ENCODE assay signal across 1 cellular context in the genomic region with DNA sequence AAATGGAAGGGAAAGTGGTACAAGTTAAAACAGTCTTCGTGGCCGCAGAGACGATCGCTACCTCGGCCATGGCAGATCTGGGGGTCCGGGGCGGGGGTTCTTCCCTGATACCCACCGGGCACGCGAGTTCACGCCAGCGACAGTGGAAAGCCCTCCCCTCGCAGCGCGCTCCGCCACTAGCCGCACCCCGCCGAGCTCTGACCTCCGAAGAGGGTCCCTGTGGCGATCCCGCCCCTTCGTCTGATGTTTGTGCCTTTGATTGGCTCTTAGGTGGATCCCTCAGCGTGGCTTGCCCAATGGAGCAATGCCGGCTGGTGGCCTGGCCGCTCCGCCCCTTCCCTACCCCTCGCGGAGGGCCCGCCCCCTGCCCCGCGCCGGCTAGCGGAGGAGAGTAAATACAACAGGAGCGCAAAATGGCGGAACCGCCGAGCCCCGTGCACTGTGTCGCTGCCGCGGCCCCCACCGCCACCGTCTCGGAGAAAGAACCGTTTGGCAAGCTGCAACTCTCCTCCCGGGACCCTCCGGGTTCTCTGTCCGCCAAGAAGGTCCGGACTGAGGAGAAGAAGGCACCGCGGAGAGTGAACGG.
A peak's percentile ranks its signal among the peaks of the same experiment; 100 is the strongest.
TF ChIP-seq lines count a peak whose summit lies in the region.

A gene (plus strand): TSS at position 403 of the 586 bp plus-strand sequence. CDS start 11 bp downstream, at position 414.

TF ChIP-seq in HepG2, 621 proteins besides CTCF, POLR2A, EP300 and RAD21 (continued from another document and continues in another):
- TF ChIP-seq ESRRA (CRISPR knock-in tag; IDR thresholded peaks at IDR 0.05; ENCODE audit: low read depth) (no peak), ELF1 (CRISPR knock-in tag; IDR thresholded peaks at IDR 0.05) (peak; percentile 15; the same call in 1 of the 2 replicates), ZNF138 (CRISPR knock-in tag; IDR thresholded peaks at IDR 0.05; ENCODE audit: low read depth) (no peak), ZNF329 (CRISPR knock-in tag; IDR thresholded peaks at IDR 0.05; ENCODE audit: low read depth) (peak; percentile 39), NRL (CRISPR knock-in tag; IDR thresholded peaks at IDR 0.05; ENCODE audit: borderline replicate concordance) (peak; percentile 21; the same call in 1 of the 2 replicates), RBAK (CRISPR knock-in tag; IDR thresholded peaks at IDR 0.05) (no peak), ZNF878 (CRISPR knock-in tag; IDR thresholded peaks at IDR 0.05) (peak; percentile 64; the same call in 1 of the 2 replicates), ZBTB7B (CRISPR knock-in tag; IDR thresholded peaks at IDR 0.05) (peak; percentile 83; the same call in 1 of the 2 replicates), ZNF20 (CRISPR knock-in tag; IDR thresholded peaks at IDR 0.05) (no peak), ZNF143 (CRISPR knock-in tag; IDR thresholded peaks at IDR 0.05) (no peak), SOX6 (IDR thresholded peaks at IDR 0.05) (no peak), SOX6 (CRISPR knock-in tag; IDR thresholded peaks at IDR 0.05) (peak; percentile 11; the same call in 1 of the 2 replicates), U2AF1 (optimal IDR thresholded peaks at IDR 0.05; ENCODE audit: low read depth, low read length) (no peak), NFATC3 (CRISPR knock-in tag; IDR thresholded peaks at IDR 0.05) (peak; percentile 19), PAF1 (CRISPR knock-in tag; IDR thresholded peaks at IDR 0.05) (no peak), CBFB (CRISPR knock-in tag; IDR thresholded peaks at IDR 0.05) (no peak; the same call in 1 of the 2 replicates), RBM22 (optimal IDR thresholded peaks at IDR 0.05; ENCODE audit: low read length) (no peak), KAT8 (CRISPR knock-in tag; IDR thresholded peaks at IDR 0.05) (peak; percentile 81), SIX1 (CRISPR knock-in tag; IDR thresholded peaks at IDR 0.05; ENCODE audit: borderline replicate concordance) (no peak), ZNF530 (CRISPR knock-in tag; IDR thresholded peaks at IDR 0.05; ENCODE audit: low read depth) (no peak), SALL1 (CRISPR knock-in tag; IDR thresholded peaks at IDR 0.05) (peak; percentile 62; the same call in 1 of the 2 replicates), ZNF674 (CRISPR knock-in tag; IDR thresholded peaks at IDR 0.05; ENCODE audit: low read depth) (peak; percentile 86; the same call in 1 of the 2 replicates), HNRNPUL1 (IDR thresholded peaks at IDR 0.05; ENCODE audit: low read depth, low read length) (no peak), NCOA2 (CRISPR knock-in tag; IDR thresholded peaks at IDR 0.05) (peak; percentile 15; the same call in 1 of the 2 replicates), PHF8 (CRISPR knock-in tag; IDR thresholded peaks at IDR 0.05) (peak; percentile 85)
- TF ChIP-seq, protein P1, sequence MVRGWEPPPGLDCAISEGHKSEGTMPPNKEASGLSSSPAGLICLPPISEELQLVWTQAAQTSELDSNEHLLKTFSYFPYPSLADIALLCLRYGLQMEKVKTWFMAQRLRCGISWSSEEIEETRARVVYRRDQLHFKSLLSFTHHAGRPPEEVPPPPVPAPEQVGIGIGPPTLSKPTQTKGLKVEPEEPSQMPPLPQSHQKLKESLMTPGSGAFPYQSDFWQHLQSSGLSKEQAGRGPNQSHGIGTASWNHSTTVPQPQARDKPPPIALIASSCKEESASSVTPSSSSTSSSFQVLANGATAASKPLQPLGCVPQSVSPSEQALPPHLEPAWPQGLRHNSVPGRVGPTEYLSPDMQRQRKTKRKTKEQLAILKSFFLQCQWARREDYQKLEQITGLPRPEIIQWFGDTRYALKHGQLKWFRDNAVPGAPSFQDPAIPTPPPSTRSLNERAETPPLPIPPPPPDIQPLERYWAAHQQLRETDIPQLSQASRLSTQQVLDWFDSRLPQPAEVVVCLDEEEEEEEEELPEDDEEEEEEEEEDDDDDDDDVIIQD (CRISPR knock-in tag; IDR thresholded peaks at IDR 0.05; ENCODE audit: low read depth) = peak; percentile 90
- TF ChIP-seq, protein P2, sequence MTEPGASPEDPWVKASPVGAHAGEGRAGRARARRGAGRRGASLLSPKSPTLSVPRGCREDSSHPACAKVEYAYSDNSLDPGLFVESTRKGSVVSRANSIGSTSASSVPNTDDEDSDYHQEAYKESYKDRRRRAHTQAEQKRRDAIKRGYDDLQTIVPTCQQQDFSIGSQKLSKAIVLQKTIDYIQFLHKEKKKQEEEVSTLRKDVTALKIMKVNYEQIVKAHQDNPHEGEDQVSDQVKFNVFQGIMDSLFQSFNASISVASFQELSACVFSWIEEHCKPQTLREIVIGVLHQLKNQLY (CRISPR knock-in tag; IDR thresholded peaks at IDR 0.05) = peak; percentile 42
- TF ChIP-seq, protein P3, sequence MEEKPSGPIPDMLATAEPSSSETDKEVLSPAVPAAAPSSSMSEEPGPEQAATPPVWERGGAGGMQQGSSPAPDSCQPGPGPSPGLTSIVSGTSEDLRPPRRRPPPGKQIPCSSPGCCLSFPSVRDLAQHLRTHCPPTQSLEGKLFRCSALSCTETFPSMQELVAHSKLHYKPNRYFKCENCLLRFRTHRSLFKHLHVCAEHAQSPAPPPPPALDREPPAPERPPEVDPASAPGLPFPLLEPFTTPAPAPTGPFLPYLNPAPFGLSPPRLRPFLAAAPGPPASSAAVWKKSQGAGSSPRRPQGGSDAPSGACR (CRISPR knock-in tag; IDR thresholded peaks at IDR 0.05) = no peak; the same call in 1 of the 2 replicates
- TF ChIP-seq, protein P4, sequence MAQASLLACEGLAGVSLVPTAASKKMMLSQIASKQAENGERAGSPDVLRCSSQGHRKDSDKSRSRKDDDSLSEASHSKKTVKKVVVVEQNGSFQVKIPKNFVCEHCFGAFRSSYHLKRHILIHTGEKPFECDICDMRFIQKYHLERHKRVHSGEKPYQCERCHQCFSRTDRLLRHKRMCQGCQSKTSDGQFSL (CRISPR knock-in tag; IDR thresholded peaks at IDR 0.05) = no peak
- TF ChIP-seq, protein P5, sequence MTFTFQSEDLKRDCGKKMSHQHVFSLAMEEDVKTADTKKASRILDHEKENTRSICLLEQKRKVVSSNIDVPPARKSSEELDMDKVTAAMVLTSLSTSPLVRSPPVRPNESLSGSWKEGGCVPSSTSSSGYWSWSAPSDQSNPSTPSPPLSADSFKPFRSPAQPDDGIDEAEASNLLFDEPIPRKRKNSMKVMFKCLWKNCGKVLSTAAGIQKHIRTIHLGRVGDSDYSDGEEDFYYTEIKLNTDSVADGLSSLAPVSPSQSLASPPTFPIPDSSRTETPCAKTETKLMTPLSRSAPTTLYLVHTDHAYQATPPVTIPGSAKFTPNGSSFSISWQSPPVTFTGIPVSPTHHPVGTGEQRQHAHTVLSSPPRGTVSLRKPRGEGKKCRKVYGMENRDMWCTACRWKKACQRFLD (CRISPR knock-in tag; IDR thresholded peaks at IDR 0.05; ENCODE audit: borderline replicate concordance) = 0 out of 2 replicates have a peak, but pooled peaks have one; percentile 7
- TF ChIP-seq, protein P6, sequence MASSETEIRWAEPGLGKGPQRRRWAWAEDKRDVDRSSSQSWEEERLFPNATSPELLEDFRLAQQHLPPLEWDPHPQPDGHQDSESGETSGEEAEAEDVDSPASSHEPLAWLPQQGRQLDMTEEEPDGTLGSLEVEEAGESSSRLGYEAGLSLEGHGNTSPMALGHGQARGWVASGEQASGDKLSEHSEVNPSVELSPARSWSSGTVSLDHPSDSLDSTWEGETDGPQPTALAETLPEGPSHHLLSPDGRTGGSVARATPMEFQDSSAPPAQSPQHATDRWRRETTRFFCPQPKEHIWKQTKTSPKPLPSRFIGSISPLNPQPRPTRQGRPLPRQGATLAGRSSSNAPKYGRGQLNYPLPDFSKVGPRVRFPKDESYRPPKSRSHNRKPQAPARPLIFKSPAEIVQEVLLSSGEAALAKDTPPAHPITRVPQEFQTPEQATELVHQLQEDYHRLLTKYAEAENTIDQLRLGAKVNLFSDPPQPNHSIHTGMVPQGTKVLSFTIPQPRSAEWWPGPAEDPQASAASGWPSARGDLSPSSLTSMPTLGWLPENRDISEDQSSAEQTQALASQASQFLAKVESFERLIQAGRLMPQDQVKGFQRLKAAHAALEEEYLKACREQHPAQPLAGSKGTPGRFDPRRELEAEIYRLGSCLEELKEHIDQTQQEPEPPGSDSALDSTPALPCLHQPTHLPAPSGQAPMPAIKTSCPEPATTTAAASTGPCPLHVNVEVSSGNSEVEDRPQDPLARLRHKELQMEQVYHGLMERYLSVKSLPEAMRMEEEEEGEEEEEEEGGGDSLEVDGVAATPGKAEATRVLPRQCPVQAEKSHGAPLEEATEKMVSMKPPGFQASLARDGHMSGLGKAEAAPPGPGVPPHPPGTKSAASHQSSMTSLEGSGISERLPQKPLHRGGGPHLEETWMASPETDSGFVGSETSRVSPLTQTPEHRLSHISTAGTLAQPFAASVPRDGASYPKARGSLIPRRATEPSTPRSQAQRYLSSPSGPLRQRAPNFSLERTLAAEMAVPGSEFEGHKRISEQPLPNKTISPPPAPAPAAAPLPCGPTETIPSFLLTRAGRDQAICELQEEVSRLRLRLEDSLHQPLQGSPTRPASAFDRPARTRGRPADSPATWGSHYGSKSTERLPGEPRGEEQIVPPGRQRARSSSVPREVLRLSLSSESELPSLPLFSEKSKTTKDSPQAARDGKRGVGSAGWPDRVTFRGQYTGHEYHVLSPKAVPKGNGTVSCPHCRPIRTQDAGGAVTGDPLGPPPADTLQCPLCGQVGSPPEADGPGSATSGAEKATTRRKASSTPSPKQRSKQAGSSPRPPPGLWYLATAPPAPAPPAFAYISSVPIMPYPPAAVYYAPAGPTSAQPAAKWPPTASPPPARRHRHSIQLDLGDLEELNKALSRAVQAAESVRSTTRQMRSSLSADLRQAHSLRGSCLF (CRISPR knock-in tag; IDR thresholded peaks at IDR 0.05; ENCODE audit: borderline replicate concordance) = no peak
- TF ChIP-seq, protein P7, sequence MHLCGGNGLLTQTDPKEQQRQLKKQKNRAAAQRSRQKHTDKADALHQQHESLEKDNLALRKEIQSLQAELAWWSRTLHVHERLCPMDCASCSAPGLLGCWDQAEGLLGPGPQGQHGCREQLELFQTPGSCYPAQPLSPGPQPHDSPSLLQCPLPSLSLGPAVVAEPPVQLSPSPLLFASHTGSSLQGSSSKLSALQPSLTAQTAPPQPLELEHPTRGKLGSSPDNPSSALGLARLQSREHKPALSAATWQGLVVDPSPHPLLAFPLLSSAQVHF (CRISPR knock-in tag; IDR thresholded peaks at IDR 0.05) = no peak
- TF ChIP-seq, protein P8, sequence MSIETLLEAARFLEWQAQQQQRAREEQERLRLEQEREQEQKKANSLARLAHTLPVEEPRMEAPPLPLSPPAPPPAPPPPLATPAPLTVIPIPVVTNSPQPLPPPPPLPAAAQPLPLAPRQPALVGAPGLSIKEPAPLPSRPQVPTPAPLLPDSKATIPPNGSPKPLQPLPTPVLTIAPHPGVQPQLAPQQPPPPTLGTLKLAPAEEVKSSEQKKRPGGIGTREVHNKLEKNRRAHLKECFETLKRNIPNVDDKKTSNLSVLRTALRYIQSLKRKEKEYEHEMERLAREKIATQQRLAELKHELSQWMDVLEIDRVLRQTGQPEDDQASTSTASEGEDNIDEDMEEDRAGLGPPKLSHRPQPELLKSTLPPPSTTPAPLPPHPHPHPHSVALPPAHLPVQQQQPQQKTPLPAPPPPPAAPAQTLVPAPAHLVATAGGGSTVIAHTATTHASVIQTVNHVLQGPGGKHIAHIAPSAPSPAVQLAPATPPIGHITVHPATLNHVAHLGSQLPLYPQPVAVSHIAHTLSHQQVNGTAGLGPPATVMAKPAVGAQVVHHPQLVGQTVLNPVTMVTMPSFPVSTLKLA (IDR thresholded peaks at IDR 0.05) = peak; percentile 55
- TF ChIP-seq, protein P9, sequence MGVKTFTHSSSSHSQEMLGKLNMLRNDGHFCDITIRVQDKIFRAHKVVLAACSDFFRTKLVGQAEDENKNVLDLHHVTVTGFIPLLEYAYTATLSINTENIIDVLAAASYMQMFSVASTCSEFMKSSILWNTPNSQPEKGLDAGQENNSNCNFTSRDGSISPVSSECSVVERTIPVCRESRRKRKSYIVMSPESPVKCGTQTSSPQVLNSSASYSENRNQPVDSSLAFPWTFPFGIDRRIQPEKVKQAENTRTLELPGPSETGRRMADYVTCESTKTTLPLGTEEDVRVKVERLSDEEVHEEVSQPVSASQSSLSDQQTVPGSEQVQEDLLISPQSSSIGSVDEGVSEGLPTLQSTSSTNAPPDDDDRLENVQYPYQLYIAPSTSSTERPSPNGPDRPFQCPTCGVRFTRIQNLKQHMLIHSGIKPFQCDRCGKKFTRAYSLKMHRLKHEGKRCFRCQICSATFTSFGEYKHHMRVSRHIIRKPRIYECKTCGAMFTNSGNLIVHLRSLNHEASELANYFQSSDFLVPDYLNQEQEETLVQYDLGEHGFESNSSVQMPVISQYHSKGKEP (CRISPR knock-in tag; IDR thresholded peaks at IDR 0.05) = no peak
- TF ChIP-seq, protein P10, sequence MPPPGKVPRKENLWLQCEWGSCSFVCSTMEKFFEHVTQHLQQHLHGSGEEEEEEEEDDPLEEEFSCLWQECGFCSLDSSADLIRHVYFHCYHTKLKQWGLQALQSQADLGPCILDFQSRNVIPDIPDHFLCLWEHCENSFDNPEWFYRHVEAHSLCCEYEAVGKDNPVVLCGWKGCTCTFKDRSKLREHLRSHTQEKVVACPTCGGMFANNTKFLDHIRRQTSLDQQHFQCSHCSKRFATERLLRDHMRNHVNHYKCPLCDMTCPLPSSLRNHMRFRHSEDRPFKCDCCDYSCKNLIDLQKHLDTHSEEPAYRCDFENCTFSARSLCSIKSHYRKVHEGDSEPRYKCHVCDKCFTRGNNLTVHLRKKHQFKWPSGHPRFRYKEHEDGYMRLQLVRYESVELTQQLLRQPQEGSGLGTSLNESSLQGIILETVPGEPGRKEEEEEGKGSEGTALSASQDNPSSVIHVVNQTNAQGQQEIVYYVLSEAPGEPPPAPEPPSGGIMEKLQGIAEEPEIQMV (CRISPR knock-in tag; IDR thresholded peaks at IDR 0.05; ENCODE audit: low read depth) = no peak; the same call in 1 of the 2 replicates
- TF ChIP-seq, protein P11, sequence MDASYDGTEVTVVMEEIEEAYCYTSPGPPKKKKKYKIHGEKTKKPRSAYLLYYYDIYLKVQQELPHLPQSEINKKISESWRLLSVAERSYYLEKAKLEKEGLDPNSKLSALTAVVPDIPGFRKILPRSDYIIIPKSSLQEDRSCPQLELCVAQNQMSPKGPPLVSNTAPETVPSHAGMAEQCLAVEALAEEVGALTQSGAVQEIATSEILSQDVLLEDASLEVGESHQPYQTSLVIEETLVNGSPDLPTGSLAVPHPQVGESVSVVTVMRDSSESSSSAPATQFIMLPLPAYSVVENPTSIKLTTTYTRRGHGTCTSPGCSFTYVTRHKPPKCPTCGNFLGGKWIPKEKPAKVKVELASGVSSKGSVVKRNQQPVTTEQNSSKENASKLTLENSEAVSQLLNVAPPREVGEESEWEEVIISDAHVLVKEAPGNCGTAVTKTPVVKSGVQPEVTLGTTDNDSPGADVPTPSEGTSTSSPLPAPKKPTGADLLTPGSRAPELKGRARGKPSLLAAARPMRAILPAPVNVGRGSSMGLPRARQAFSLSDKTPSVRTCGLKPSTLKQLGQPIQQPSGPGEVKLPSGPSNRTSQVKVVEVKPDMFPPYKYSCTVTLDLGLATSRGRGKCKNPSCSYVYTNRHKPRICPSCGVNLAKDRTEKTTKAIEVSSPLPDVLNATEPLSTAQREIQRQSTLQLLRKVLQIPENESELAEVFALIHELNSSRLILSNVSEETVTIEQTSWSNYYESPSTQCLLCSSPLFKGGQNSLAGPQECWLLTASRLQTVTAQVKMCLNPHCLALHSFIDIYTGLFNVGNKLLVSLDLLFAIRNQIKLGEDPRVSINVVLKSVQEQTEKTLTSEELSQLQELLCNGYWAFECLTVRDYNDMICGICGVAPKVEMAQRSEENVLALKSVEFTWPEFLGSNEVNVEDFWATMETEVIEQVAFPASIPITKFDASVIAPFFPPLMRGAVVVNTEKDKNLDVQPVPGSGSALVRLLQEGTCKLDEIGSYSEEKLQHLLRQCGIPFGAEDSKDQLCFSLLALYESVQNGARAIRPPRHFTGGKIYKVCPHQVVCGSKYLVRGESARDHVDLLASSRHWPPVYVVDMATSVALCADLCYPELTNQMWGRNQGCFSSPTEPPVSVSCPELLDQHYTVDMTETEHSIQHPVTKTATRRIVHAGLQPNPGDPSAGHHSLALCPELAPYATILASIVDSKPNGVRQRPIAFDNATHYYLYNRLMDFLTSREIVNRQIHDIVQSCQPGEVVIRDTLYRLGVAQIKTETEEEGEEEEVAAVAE (CRISPR knock-in tag; IDR thresholded peaks at IDR 0.05; ENCODE audit: borderline replicate concordance) = no peak
